Comparison of ENCODE assay signal across 1 cellular context in genomic region chr16:15886078-15886477, GRCh38.
TF ChIP-seq lines count a peak whose summit lies in the region.

No MANE protein-coding gene starts in this region.

TF ChIP-seq in HCT116, 20 proteins besides CTCF, POLR2A, EP300 and RAD21 (continued from another document):
- TF ChIP-seq ZBTB33 (IDR thresholded peaks at IDR 0.05; ENCODE audit: extremely low read depth, insufficient replicate concordance, low read length) (no peak), ZNF274 (IDR thresholded peaks at IDR 0.05; ENCODE audit: low read depth, low read length) (no peak), SRF (IDR thresholded peaks at IDR 0.05; ENCODE audit: low read depth) (no peak), MAX (IDR thresholded peaks at IDR 0.05) (no peak), SP1 (IDR thresholded peaks at IDR 0.05; ENCODE audit: low read depth) (no peak), FOSL1 (IDR thresholded peaks at IDR 0.05; ENCODE audit: low read depth) (no peak), TCF7L2 (IDR thresholded peaks at IDR 0.05; ENCODE audit: borderline replicate concordance, extremely low read depth, insufficient read depth, insufficient read length) (no peak)
